ENCODE assay signal across 1 cellular context in the genomic region with DNA sequence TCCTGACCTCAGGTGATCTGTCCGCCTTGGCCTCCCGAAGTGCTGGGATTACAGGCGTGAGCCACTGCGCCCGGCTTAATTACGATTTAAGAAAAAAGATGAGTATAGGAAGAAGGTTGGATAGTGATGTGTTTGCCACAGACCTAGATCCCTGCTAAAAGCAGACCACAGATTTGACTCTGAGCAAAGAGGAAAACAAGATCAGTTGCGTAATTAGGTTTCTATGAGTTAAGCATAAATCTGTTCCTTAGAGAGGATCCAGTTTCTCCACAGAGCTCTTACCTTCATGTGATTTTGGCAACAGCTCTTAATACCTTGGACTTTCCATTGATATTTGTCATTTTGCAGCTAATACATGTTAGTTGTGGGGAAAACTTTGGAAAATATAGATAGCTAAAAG.
TF ChIP-seq lines count a peak whose summit lies in the region.

No MANE protein-coding gene starts in this region.

TF ChIP-seq in HepG2, 621 proteins besides CTCF, POLR2A, EP300 and RAD21 (continued from another document):
- TF ChIP-seq CEBPB (IDR thresholded peaks at IDR 0.05; ENCODE audit: borderline replicate concordance, low read depth, low read length): peak; percentile 77
- no peak for TF ChIP-seq HDAC6 (IDR thresholded peaks at IDR 0.05; ENCODE audit: low read depth, low read length)
- TF ChIP-seq CEBPG (CRISPR knock-in tag; IDR thresholded peaks at IDR 0.05): 0 out of 2 replicates have a peak, but pooled peaks have one; percentile 22
- no peak for TF ChIP-seq EED (CRISPR knock-in tag; IDR thresholded peaks at IDR 0.05)
- no peak for TF ChIP-seq SRSF4 (IDR thresholded peaks at IDR 0.05; ENCODE audit: low read depth, low read length, poor library complexity, severe bottlenecking)
- no peak for TF ChIP-seq CHCHD3 (CRISPR knock-in tag; IDR thresholded peaks at IDR 0.05)
